In the genomic region with DNA sequence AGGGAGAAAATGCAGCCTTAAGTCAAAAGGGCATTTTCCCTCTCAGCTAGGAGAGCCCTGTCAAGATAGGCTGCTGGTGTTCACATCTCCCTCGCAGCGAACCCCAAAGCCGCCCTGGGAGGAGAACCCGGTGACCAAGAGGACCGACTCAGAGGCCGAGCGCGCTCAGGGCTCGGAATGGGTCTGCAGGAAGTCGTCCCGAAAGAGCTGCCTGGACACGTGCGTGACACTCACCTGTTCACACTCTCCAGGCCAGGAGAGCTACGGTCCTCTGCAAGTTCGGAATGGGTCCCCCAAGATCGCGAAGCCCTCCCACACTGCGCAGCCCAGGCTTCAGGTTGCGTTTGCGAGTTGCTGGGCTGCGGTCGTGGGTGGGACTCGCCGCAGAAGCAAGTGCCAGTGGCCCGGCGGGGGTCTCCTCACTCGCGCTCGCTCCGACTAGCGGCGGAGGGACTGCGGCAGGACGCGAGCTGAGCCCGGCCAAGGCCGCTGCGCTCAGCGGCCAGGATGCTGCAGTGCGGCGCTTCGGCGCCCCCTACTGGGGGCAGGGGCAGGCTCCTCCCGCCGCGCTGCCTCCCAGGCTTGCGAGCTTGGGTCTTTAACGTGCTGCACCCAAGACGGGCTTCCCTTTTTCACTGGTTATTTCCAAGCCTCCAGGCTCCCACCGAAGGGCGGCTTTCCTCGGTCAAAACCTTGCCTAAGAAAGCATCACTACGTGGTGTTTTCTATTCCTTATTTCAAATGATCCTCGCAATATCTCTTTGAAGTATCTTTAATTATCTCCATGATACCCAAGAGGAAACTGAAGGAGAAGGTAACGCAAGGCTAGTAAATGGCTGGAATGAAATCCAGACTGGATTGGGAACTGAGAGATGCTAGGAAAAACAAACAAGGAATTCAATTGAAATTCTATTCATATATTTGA, we compare ENCODE assay signal across 2 cellular contexts.
TF ChIP-seq lines count a peak whose summit lies in the region.

A gene with protein sequence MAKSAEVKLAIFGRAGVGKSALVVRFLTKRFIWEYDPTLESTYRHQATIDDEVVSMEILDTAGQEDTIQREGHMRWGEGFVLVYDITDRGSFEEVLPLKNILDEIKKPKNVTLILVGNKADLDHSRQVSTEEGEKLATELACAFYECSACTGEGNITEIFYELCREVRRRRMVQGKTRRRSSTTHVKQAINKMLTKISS (minus strand): TSS at position 457 of the 925 bp plus-strand sequence. CDS start 3,928 bp downstream, outside the sequence.

TF ChIP-seq in HEK293, 187 proteins besides CTCF, POLR2A, EP300 and RAD21 (continued from another document and continues in another):
- TF ChIP-seq ZNF433 (tag by site-specific recombination; IDR thresholded peaks at IDR 0.05; ENCODE audit: low read depth) (no peak), ZNF423 (tag by site-specific recombination; IDR thresholded peaks at IDR 0.05) (no peak), ZNF830 (tag by site-specific recombination; IDR thresholded peaks at IDR 0.05; ENCODE audit: low read depth) (no peak), WT1 (tag by site-specific recombination; IDR thresholded peaks at IDR 0.05) (no peak), ZNF792 (tag by site-specific recombination; IDR thresholded peaks at IDR 0.05) (no peak), TCF7L2 (IDR thresholded peaks at IDR 0.05; ENCODE audit: borderline replicate concordance, low read depth, low read length) (no peak), RBAK (tag by site-specific recombination; IDR thresholded peaks at IDR 0.05) (no peak), ZNF10 (tag by site-specific recombination; IDR thresholded peaks at IDR 0.05) (no peak), ZBTB17 (tag by site-specific recombination; IDR thresholded peaks at IDR 0.05) (peak; percentile 91), ZNF701 (tag by site-specific recombination; IDR thresholded peaks at IDR 0.05) (no peak), ZFP69B (tag by site-specific recombination; IDR thresholded peaks at IDR 0.05) (0 out of 2 replicates have a peak, but pooled peaks have one; percentile 23), GLIS2 (tag by site-specific recombination; IDR thresholded peaks at IDR 0.05) (peak; percentile 84), ZNF214 (tag by site-specific recombination; IDR thresholded peaks at IDR 0.05; ENCODE audit: borderline replicate concordance) (no peak), BCL11B (tag by site-specific recombination; IDR thresholded peaks at IDR 0.05; ENCODE audit: low read depth) (no peak), ZSCAN23 (tag by site-specific recombination; IDR thresholded peaks at IDR 0.05) (no peak), ZNF560 (tag by site-specific recombination; IDR thresholded peaks at IDR 0.05; ENCODE audit: borderline replicate concordance) (no peak), ZNF174 (tag by site-specific recombination; IDR thresholded peaks at IDR 0.05) (no peak), OVOL3 (tag by site-specific recombination; IDR thresholded peaks at IDR 0.05) (no peak), ZNF366 (tag by site-specific recombination; conservative IDR thresholded peaks at IDR 0.05) (peak; percentile 61)
- TF ChIP-seq, protein P1, sequence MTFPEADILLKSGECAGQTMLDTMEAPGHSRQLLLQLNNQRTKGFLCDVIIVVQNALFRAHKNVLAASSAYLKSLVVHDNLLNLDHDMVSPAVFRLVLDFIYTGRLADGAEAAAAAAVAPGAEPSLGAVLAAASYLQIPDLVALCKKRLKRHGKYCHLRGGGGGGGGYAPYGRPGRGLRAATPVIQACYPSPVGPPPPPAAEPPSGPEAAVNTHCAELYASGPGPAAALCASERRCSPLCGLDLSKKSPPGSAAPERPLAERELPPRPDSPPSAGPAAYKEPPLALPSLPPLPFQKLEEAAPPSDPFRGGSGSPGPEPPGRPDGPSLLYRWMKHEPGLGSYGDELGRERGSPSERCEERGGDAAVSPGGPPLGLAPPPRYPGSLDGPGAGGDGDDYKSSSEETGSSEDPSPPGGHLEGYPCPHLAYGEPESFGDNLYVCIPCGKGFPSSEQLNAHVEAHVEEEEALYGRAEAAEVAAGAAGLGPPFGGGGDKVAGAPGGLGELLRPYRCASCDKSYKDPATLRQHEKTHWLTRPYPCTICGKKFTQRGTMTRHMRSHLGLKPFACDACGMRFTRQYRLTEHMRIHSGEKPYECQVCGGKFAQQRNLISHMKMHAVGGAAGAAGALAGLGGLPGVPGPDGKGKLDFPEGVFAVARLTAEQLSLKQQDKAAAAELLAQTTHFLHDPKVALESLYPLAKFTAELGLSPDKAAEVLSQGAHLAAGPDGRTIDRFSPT (tag by site-specific recombination; IDR thresholded peaks at IDR 0.05) = no peak
- TF ChIP-seq, protein P2, sequence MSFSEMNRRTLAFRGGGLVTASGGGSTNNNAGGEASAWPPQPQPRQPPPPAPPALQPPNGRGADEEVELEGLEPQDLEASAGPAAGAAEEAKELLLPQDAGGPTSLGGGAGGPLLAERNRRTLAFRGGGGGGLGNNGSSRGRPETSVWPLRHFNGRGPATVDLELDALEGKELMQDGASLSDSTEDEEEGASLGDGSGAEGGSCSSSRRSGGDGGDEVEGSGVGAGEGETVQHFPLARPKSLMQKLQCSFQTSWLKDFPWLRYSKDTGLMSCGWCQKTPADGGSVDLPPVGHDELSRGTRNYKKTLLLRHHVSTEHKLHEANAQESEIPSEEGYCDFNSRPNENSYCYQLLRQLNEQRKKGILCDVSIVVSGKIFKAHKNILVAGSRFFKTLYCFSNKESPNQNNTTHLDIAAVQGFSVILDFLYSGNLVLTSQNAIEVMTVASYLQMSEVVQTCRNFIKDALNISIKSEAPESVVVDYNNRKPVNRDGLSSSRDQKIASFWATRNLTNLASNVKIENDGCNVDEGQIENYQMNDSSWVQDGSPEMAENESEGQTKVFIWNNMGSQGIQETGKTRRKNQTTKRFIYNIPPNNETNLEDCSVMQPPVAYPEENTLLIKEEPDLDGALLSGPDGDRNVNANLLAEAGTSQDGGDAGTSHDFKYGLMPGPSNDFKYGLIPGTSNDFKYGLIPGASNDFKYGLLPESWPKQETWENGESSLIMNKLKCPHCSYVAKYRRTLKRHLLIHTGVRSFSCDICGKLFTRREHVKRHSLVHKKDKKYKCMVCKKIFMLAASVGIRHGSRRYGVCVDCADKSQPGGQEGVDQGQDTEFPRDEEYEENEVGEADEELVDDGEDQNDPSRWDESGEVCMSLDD (tag by site-specific recombination; IDR thresholded peaks at IDR 0.05) = peak; percentile 61; the same call in 1 of the 2 replicates
- TF ChIP-seq, protein P3, sequence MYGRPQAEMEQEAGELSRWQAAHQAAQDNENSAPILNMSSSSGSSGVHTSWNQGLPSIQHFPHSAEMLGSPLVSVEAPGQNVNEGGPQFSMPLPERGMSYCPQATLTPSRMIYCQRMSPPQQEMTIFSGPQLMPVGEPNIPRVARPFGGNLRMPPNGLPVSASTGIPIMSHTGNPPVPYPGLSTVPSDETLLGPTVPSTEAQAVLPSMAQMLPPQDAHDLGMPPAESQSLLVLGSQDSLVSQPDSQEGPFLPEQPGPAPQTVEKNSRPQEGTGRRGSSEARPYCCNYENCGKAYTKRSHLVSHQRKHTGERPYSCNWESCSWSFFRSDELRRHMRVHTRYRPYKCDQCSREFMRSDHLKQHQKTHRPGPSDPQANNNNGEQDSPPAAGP (tag by site-specific recombination; IDR thresholded peaks at IDR 0.05) = peak; percentile 36; the same call in 1 of the 2 replicates
- TF ChIP-seq, protein P4, sequence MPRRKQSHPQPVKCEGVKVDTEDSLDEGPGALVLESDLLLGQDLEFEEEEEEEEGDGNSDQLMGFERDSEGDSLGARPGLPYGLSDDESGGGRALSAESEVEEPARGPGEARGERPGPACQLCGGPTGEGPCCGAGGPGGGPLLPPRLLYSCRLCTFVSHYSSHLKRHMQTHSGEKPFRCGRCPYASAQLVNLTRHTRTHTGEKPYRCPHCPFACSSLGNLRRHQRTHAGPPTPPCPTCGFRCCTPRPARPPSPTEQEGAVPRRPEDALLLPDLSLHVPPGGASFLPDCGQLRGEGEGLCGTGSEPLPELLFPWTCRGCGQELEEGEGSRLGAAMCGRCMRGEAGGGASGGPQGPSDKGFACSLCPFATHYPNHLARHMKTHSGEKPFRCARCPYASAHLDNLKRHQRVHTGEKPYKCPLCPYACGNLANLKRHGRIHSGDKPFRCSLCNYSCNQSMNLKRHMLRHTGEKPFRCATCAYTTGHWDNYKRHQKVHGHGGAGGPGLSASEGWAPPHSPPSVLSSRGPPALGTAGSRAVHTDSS (tag by site-specific recombination; IDR thresholded peaks at IDR 0.05) = no peak

TF ChIP-seq in WTC11, 78 proteins besides CTCF, POLR2A, EP300 and RAD21 (continued from another document):
- TF ChIP-seq NFE2L1 (CRISPR knock-in tag; IDR thresholded peaks at IDR 0.05) (peak; percentile 49; the same call in 1 of the 2 replicates), NFATC4 (CRISPR knock-in tag; IDR thresholded peaks at IDR 0.05) (no peak)
- TF ChIP-seq, protein P5, sequence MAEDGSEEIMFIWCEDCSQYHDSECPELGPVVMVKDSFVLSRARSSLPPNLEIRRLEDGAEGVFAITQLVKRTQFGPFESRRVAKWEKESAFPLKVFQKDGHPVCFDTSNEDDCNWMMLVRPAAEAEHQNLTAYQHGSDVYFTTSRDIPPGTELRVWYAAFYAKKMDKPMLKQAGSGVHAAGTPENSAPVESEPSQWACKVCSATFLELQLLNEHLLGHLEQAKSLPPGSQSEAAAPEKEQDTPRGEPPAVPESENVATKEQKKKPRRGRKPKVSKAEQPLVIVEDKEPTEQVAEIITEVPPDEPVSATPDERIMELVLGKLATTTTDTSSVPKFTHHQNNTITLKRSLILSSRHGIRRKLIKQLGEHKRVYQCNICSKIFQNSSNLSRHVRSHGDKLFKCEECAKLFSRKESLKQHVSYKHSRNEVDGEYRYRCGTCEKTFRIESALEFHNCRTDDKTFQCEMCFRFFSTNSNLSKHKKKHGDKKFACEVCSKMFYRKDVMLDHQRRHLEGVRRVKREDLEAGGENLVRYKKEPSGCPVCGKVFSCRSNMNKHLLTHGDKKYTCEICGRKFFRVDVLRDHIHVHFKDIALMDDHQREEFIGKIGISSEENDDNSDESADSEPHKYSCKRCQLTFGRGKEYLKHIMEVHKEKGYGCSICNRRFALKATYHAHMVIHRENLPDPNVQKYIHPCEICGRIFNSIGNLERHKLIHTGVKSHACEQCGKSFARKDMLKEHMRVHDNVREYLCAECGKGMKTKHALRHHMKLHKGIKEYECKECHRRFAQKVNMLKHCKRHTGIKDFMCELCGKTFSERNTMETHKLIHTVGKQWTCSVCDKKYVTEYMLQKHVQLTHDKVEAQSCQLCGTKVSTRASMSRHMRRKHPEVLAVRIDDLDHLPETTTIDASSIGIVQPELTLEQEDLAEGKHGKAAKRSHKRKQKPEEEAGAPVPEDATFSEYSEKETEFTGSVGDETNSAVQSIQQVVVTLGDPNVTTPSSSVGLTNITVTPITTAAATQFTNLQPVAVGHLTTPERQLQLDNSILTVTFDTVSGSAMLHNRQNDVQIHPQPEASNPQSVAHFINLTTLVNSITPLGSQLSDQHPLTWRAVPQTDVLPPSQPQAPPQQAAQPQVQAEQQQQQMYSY (CRISPR knock-in tag; IDR thresholded peaks at IDR 0.05) = 0 out of 2 replicates have a peak, but pooled peaks have one; percentile 32
- TF ChIP-seq, protein P6, sequence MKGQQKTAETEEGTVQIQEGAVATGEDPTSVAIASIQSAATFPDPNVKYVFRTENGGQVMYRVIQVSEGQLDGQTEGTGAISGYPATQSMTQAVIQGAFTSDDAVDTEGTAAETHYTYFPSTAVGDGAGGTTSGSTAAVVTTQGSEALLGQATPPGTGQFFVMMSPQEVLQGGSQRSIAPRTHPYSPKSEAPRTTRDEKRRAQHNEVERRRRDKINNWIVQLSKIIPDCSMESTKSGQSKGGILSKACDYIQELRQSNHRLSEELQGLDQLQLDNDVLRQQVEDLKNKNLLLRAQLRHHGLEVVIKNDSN (CRISPR knock-in tag; IDR thresholded peaks at IDR 0.05) = no peak
- TF ChIP-seq, protein P7, sequence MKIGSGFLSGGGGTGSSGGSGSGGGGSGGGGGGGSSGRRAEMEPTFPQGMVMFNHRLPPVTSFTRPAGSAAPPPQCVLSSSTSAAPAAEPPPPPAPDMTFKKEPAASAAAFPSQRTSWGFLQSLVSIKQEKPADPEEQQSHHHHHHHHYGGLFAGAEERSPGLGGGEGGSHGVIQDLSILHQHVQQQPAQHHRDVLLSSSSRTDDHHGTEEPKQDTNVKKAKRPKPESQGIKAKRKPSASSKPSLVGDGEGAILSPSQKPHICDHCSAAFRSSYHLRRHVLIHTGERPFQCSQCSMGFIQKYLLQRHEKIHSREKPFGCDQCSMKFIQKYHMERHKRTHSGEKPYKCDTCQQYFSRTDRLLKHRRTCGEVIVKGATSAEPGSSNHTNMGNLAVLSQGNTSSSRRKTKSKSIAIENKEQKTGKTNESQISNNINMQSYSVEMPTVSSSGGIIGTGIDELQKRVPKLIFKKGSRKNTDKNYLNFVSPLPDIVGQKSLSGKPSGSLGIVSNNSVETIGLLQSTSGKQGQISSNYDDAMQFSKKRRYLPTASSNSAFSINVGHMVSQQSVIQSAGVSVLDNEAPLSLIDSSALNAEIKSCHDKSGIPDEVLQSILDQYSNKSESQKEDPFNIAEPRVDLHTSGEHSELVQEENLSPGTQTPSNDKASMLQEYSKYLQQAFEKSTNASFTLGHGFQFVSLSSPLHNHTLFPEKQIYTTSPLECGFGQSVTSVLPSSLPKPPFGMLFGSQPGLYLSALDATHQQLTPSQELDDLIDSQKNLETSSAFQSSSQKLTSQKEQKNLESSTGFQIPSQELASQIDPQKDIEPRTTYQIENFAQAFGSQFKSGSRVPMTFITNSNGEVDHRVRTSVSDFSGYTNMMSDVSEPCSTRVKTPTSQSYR (CRISPR knock-in tag; IDR thresholded peaks at IDR 0.05) = 0 out of 2 replicates have a peak, but pooled peaks have one; percentile 28
- TF ChIP-seq, protein P8, sequence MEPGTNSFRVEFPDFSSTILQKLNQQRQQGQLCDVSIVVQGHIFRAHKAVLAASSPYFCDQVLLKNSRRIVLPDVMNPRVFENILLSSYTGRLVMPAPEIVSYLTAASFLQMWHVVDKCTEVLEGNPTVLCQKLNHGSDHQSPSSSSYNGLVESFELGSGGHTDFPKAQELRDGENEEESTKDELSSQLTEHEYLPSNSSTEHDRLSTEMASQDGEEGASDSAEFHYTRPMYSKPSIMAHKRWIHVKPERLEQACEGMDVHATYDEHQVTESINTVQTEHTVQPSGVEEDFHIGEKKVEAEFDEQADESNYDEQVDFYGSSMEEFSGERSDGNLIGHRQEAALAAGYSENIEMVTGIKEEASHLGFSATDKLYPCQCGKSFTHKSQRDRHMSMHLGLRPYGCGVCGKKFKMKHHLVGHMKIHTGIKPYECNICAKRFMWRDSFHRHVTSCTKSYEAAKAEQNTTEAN (CRISPR knock-in tag; IDR thresholded peaks at IDR 0.05) = 0 out of 2 replicates have a peak, but pooled peaks have one; percentile 77
- TF ChIP-seq, protein P9, sequence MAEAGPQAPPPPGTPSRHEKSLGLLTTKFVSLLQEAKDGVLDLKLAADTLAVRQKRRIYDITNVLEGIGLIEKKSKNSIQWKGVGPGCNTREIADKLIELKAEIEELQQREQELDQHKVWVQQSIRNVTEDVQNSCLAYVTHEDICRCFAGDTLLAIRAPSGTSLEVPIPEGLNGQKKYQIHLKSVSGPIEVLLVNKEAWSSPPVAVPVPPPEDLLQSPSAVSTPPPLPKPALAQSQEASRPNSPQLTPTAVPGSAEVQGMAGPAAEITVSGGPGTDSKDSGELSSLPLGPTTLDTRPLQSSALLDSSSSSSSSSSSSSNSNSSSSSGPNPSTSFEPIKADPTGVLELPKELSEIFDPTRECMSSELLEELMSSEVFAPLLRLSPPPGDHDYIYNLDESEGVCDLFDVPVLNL (CRISPR knock-in tag; IDR thresholded peaks at IDR 0.05; ENCODE audit: borderline replicate concordance, low read depth) = no peak
